8 cellular contexts compared by ENCODE assay signal in the genomic region with DNA sequence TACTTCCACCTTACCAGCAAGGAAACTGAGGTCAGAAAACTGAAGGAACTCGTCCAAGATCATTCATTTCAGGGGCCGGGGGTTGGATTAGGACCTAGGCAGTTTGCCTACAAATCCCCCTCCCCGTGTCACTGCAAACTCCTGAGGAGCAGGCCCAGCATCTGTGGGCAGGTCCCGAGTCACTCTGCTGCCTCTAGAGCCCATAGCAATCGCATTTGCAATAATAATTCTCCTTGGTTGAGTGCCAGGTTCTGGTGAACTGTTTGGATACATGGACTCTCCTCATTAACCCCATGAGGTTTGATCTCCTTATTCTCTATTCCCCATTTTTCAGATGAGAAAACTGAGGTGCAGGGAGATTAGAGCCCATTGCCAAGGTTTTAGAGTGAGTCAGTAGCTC. TPM values are rescaled to one million over a fixed set of nuclear protein-coding genes. Genes with fewer than 3 reads are reported as not detected.
DNase-seq lines count a peak whose midpoint lies in the region; ATAC-seq and TF ChIP-seq lines count a peak whose summit lies in the region.

No MANE protein-coding gene starts in this region.

- in situ Hi-C loops in gastrocnemius medialis (cut with MboI; ENCODE audit: low sequenced_read_pairs in 4 of 4) = no loop called here

- peaks cover 11% of the 10 kb centered on the region for H3K36me3 Mint-ChIP-seq in activated naive CD4-positive, alpha-beta T cell treated with anti-CD3 and anti-CD28 coated beads for 36 hours (ENCODE audit: low read depth)

- no peak for DNase-seq in activated naive CD4-positive, alpha-beta T cell treated with anti-CD3 and anti-CD28 coated beads for 36 hours
- no peak for DNase-seq in activated naive CD4-positive, alpha-beta T cell (lab: John Stamatoyannopoulos, UW)
- DNase-seq in fibroblast of the aortic adventitia (ENCODE audit: low read depth) (peak; percentile 52), gastrocnemius medialis (no peak), islet precursor cell (no peak)

- H3F3A ChIP-seq in SU-DHL-6 (ENCODE audit: insufficient read depth) = peaks cover 6% of the 10 kb centered on the region

- no peaks in the 10 kb centered on the region for H3K9me3 Mint-ChIP-seq in activated naive CD4-positive, alpha-beta T cell treated with anti-CD3 and anti-CD28 coated beads for 36 hours

- peak overlapping the region; percentile 82 for H3K9ac ChIP-seq in SU-DHL-6 (ENCODE audit: low read length)

- H3K4me2 ChIP-seq in SU-DHL-6 (ENCODE audit: low read depth, low read length, poor library complexity, severe bottlenecking) = peak overlapping the region; percentile 92

- H2AFZ ChIP-seq in SU-DHL-6 (ENCODE audit: low read depth, low read length, severe bottlenecking) = no peak overlapping the region

- no peak overlapping the region for H3K27ac ChIP-seq in SU-DHL-6 (ENCODE audit: low read depth, low read length)
- H3K27ac ChIP-seq in gastrocnemius medialis = peak overlapping the region in 3 of 4 donors; percentile 78 to 90 (median 88)

- H3K79me2 ChIP-seq in SU-DHL-6 (ENCODE audit: insufficient read depth, low read length) = peaks cover 16% of the 10 kb centered on the region; the same call in 1 of the 2 replicates

- no peak for ATAC-seq in gastrocnemius medialis
- no peak for ATAC-seq in GM21529 (IDR thresholded peaks at IDR 0.05; ENCODE audit: unreplicated experiment)
- ATAC-seq in esophagus mucosa = no peak

- no peaks in the 10 kb centered on the region for H3K9me2 ChIP-seq in SU-DHL-6 (replicated peaks; ENCODE audit: insufficient read depth, low read length)

- peak overlapping the region; percentile 37 for H3K27ac Mint-ChIP-seq in activated naive CD4-positive, alpha-beta T cell treated with anti-CD3 and anti-CD28 coated beads for 36 hours

- H4K20me1 ChIP-seq in SU-DHL-6 (ENCODE audit: low read depth, low read length) = no peaks in the 10 kb centered on the region

- H3K9me3 ChIP-seq in SU-DHL-6 (ENCODE audit: insufficient read depth, low read length) (no peaks in the 10 kb centered on the region), gastrocnemius medialis (no peaks in the 10 kb centered on the region)

- CTCF ChIA-PET in activated naive CD4-positive, alpha-beta T cell treated with anti-CD3 and anti-CD28 coated beads for 36 hours (lab: Charles Lee) = no interaction called here

- peak overlapping the region; percentile 60 for H3K4me3 ChIP-seq in SU-DHL-6 (ENCODE audit: insufficient read depth, low read length, poor library complexity, severe bottlenecking)
- peak overlapping the region; percentile 92 for H3K4me3 ChIP-seq in fibroblast of the aortic adventitia (ENCODE audit: low read depth, low read length)
- H3K4me3 ChIP-seq in gastrocnemius medialis = peak overlapping the region; percentile 74 to 99 (median 94)

- TF ChIP-seq CTCF in SU-DHL-6 (IDR thresholded peaks at IDR 0.05; ENCODE audit: insufficient read depth, low read length, poor library complexity, severe bottlenecking) (no peak), fibroblast of the aortic adventitia (IDR thresholded peaks at IDR 0.05; ENCODE audit: insufficient read depth, low read length) (peak; percentile 18), gastrocnemius medialis (IDR thresholded peaks at IDR 0.05 in 4 of 5, conservative IDR thresholded peaks at IDR 0.05 in 1 of 5) (no peak)

- peak overlapping the region; percentile 84 for H3K4me3 Mint-ChIP-seq in activated naive CD4-positive, alpha-beta T cell treated with anti-CD3 and anti-CD28 coated beads for 36 hours

- H3K36me3 ChIP-seq in SU-DHL-6 (ENCODE audit: low read length) (no peaks in the 10 kb centered on the region; the same call in 1 of the 2 replicates), gastrocnemius medialis (peaks cover 0 to 31% of the 10 kb centered on the region in 2 donors)

- peaks cover 25% of the 10 kb centered on the region for H3K4me1 Mint-ChIP-seq in activated naive CD4-positive, alpha-beta T cell treated with anti-CD3 and anti-CD28 coated beads for 36 hours (ENCODE audit: low read depth)

- H3K4me1 ChIP-seq in gastrocnemius medialis = peaks cover 12 to 18% of the 10 kb centered on the region in 2 donors

- H3K27me3 ChIP-seq in SU-DHL-6 (ENCODE audit: low read length) (no peaks in the 10 kb centered on the region), gastrocnemius medialis (no peaks in the 10 kb centered on the region)

- TF ChIP-seq POLR2A in gastrocnemius medialis (IDR thresholded peaks at IDR 0.05) = no peak

- intact Hi-C loops in activated naive CD4-positive, alpha-beta T cell treated with anti-CD3 and anti-CD28 coated beads for 36 hours (cut with micrococcal nuclease) = loop anchor here (5.0 to 10.0 kb wide), 2 partner anchors 169 to 271 kb away; partner anchors contain the start of gene PPAN
- intact Hi-C loops in gastrocnemius medialis (cut with DNase I; ENCODE audit: low total_unique reads) = loop anchor here (10.0 kb wide), 1 partner anchor 499 kb away; the partner anchor contains the start of genes ICAM3 and RAVER1

- no peaks in the 10 kb centered on the region for H3K27me3 Mint-ChIP-seq in activated naive CD4-positive, alpha-beta T cell treated with anti-CD3 and anti-CD28 coated beads for 36 hours (ENCODE audit: low read depth)

RNA-seq across cellular contexts. Expression of gene PIN1, which starts 0.9 kb away (rescaled TPM):
- 10 to 100 TPM; 84.5 to 88.1 TPM for total RNA-seq in activated naive CD4-positive, alpha-beta T cell treated with anti-CD3 and anti-CD28 coated beads for 36 hours
- total RNA-seq in fibroblast of the aortic adventitia (ENCODE audit: low replicate concordance) = 18.6 and 59.7 TPM in 2 replicates
- 100 to 1,000 TPM in 2 of 4 donors, 10 to 100 TPM in 2; 83.9 to 111 (median 93.4) TPM for total RNA-seq in gastrocnemius medialis
- 54.4 TPM for total RNA-seq in esophagus mucosa

RNA-seq across cellular contexts. Expression of gene UBL5, which starts 8.3 kb away (rescaled TPM):
- 100 to 1,000 TPM; 287 to 298 TPM for total RNA-seq in activated naive CD4-positive, alpha-beta T cell treated with anti-CD3 and anti-CD28 coated beads for 36 hours
- total RNA-seq in fibroblast of the aortic adventitia (ENCODE audit: low replicate concordance) (83.8 and 272 TPM in 2 replicates), gastrocnemius medialis (100 to 1,000 TPM; 388 to 612 (median 544) TPM), esophagus mucosa (297 TPM)

RNA-seq across cellular contexts. Expression of gene FBXL12, which starts 17.1 kb away (rescaled TPM):
- total RNA-seq in activated naive CD4-positive, alpha-beta T cell treated with anti-CD3 and anti-CD28 coated beads for 36 hours = 10 to 100 TPM; 17.5 to 19.8 TPM
- total RNA-seq in fibroblast of the aortic adventitia (ENCODE audit: low replicate concordance) (14.4 and 27.8 TPM in 2 replicates), gastrocnemius medialis (10 to 100 TPM in 3 of 4 donors, 1 to 10 TPM in 1; 7.6 to 28.4 (median 15.1) TPM), esophagus mucosa (13.2 TPM)
